Comparison of ENCODE assay signal across 8 cellular contexts in genomic region chr7:151018421-151019129, GRCh38. TPM values are rescaled to one million over a fixed set of nuclear protein-coding genes. Genes with fewer than 3 reads are reported as not detected.
DNase-seq lines count a peak whose midpoint lies in the region; ATAC-seq and TF ChIP-seq lines count a peak whose summit lies in the region.

No MANE protein-coding gene starts in this region.

- H3K27ac ChIP-seq in esophagus squamous epithelium (peak overlapping the region in 1 of 4 donors; percentile 6), rectal smooth muscle tissue (ENCODE audit: low read depth, low read length) (no peak overlapping the region)

- peaks cover 15 to 46% (median 22%) of the 10 kb centered on the region in 3 donors for H3K4me1 ChIP-seq in esophagus squamous epithelium
- H3K4me1 ChIP-seq in rectal smooth muscle tissue (ENCODE audit: control insufficient read depth, insufficient read depth, low read length), result peaks cover 6% of the 10 kb centered on the region

- TF ChIP-seq CTCF in esophagus squamous epithelium (IDR thresholded peaks at IDR 0.05), result peak in 2 of 6 experiments; percentile 3 to 6

- H3K9me3 ChIP-seq in esophagus squamous epithelium, result no peaks in the 10 kb centered on the region

- H3K36me3 Mint-ChIP-seq in activated CD4-positive, alpha-beta T cell treated with anti-CD3 and anti-CD28 coated beads, Interleukin-2, amount 10 ng/mL, durations not matched to agents 7 days and 5 days (ENCODE audit: low read depth), result peaks cover 14% of the 10 kb centered on the region

- H3K4me1 Mint-ChIP-seq in activated CD4-positive, alpha-beta T cell treated with anti-CD3 and anti-CD28 coated beads, Interleukin-2, amount 10 ng/mL, durations not matched to agents 7 days and 5 days, result peaks cover 56% of the 10 kb centered on the region

- no peak overlapping the region for H3K9ac ChIP-seq in rectal smooth muscle tissue (ENCODE audit: low read length)

- peaks cover 0 to 78% (median 4%) of the 10 kb centered on the region in 4 donors for H3K27me3 ChIP-seq in esophagus squamous epithelium
- H3K27me3 ChIP-seq in rectal smooth muscle tissue (ENCODE audit: control insufficient read depth, insufficient read depth, low read length), result peaks cover 23% of the 10 kb centered on the region

- DNase-seq in Right ventricle myocardium inferior (ENCODE audit: missing footprints) (no peak), cardiac septum (ENCODE audit: low spot score) (no peak), esophagus squamous epithelium (lab: John Stamatoyannopoulos, UW) (no peak), H4 (ENCODE audit: low spot score) (no peak), superior temporal gyrus (ENCODE audit: extremely low spot score) (no peak), SW480 (ENCODE audit: low spot score) (no peak)
- DNase-seq in activated CD4-positive, alpha-beta T cell treated with anti-CD3 and anti-CD28 coated beads, Interleukin-2, amount 10 ng/mL, durations not matched to agents 7 days and 5 days, result peak; percentile 30

- POLR2A ChIA-PET in activated CD4-positive, alpha-beta T cell treated with anti-CD3 and anti-CD28 coated beads, Interleukin-2, amount 10 ng/mL, durations not matched to agents 7 days and 5 days (lab: Charles Lee), result interaction anchor here (0.8 kb wide), 1 partner anchor 10 kb away, joined by 3 read pairs; no protein-coding TSS in a partner anchor

- peak overlapping the region; percentile 64 for H3K4me3 Mint-ChIP-seq in activated CD4-positive, alpha-beta T cell treated with anti-CD3 and anti-CD28 coated beads, Interleukin-2, amount 10 ng/mL, durations not matched to agents 7 days and 5 days

- 0 to 4% methylated on average over 17 to 22 of the region's 82 CpGs for WGBS in esophagus squamous epithelium, 2 donors

- H3K9me3 Mint-ChIP-seq in activated CD4-positive, alpha-beta T cell treated with anti-CD3 and anti-CD28 coated beads, Interleukin-2, amount 10 ng/mL, durations not matched to agents 7 days and 5 days, result no peaks in the 10 kb centered on the region

- peak; percentile 12 for ATAC-seq in Right ventricle myocardium inferior

- no peak for TF ChIP-seq POLR2A in esophagus squamous epithelium (IDR thresholded peaks at IDR 0.05)

- peak overlapping the region in 3 of 4 donors; percentile 16 to 60 (median 38) for H3K4me3 ChIP-seq in esophagus squamous epithelium
- H3K4me3 ChIP-seq in rectal smooth muscle tissue (ENCODE audit: low read length), result peak overlapping the region; percentile 39

- H3K36me3 ChIP-seq in esophagus squamous epithelium (no peaks in the 10 kb centered on the region), rectal smooth muscle tissue (ENCODE audit: control insufficient read depth, insufficient read depth, low read length) (no peaks in the 10 kb centered on the region)

- peaks cover 33% of the 10 kb centered on the region for H3K27me3 Mint-ChIP-seq in activated CD4-positive, alpha-beta T cell treated with anti-CD3 and anti-CD28 coated beads, Interleukin-2, amount 10 ng/mL, durations not matched to agents 7 days and 5 days

- CTCF ChIA-PET in activated CD4-positive, alpha-beta T cell treated with anti-CD3 and anti-CD28 coated beads, Interleukin-2, amount 10 ng/mL, durations not matched to agents 7 days and 5 days (lab: Charles Lee), result interaction anchor here (0.6 to 8.5 kb wide), 28 partner anchors 7 to 544 kb away, joined by 3 to 79 read pairs (median 4); partner anchors contain the start of genes ABCB8 and ASIC3

- peak overlapping the region; percentile 76 for H3K27ac Mint-ChIP-seq in activated CD4-positive, alpha-beta T cell treated with anti-CD3 and anti-CD28 coated beads, Interleukin-2, amount 10 ng/mL, durations not matched to agents 7 days and 5 days

- intact Hi-C loops in Right ventricle myocardium inferior (cut with DNase I), result no loop called here
- intact Hi-C loops in cardiac septum (cut with DNase I), result loop anchor here (2.0 kb wide), 1 partner anchor 120 kb away; no protein-coding TSS in a partner anchor
- intact Hi-C loops in esophagus squamous epithelium (cut with DNase I), result no loop called here

RNA-seq across cellular contexts. Expression of gene ATG9B, which starts 5.7 kb away (rescaled TPM):
- total RNA-seq in Right ventricle myocardium inferior, result not detected
- total RNA-seq in cardiac septum, result 0.13 TPM
- 10 to 100 TPM; 12.1 to 12.3 TPM for total RNA-seq in activated CD4-positive, alpha-beta T cell treated with anti-CD3 and anti-CD28 coated beads, Interleukin-2, amount 10 ng/mL, durations not matched to agents 7 days and 5 days
- total RNA-seq in esophagus squamous epithelium, result 10 to 100 TPM in 2 of 4 donors, 1 to 10 TPM in 2; 1.5 to 45.2 (median 12.8) TPM
- total RNA-seq in H4 (2014; rRNA removed; shearing (Covaris generic)), result 0.17 TPM in 1 of 2 replicates, not detected in the other

RNA-seq across cellular contexts. Expression of gene ABCB8, which starts 9.7 kb away (rescaled TPM):
- 24.5 TPM for total RNA-seq in Right ventricle myocardium inferior
- total RNA-seq in cardiac septum, result 28.5 TPM
- total RNA-seq in activated CD4-positive, alpha-beta T cell treated with anti-CD3 and anti-CD28 coated beads, Interleukin-2, amount 10 ng/mL, durations not matched to agents 7 days and 5 days, result 10 to 100 TPM; 57.5 to 67.8 TPM
- total RNA-seq in esophagus squamous epithelium, result 10 to 100 TPM; 23.1 to 41.0 (median 26.1) TPM
- 25.2 and 26.5 TPM in 2 replicates for total RNA-seq in H4 (2014; rRNA removed; shearing (Covaris generic))

RNA-seq across cellular contexts. Expression of gene NOS3, which starts 27.8 kb away (rescaled TPM):
- total RNA-seq in Right ventricle myocardium inferior (19.4 TPM), cardiac septum (26.5 TPM), esophagus squamous epithelium (1 to 10 TPM; 1.4 to 3.2 (median 2.2) TPM)
- total RNA-seq in activated CD4-positive, alpha-beta T cell treated with anti-CD3 and anti-CD28 coated beads, Interleukin-2, amount 10 ng/mL, durations not matched to agents 7 days and 5 days, result 10 to 100 TPM; 21.6 to 22.3 TPM
- total RNA-seq in H4 (2014; rRNA removed; shearing (Covaris generic)), result 0.29 and 0.60 TPM in 2 replicates

RNA-seq across cellular contexts. Expression of gene ASIC3, which starts 29.8 kb away (rescaled TPM):
- total RNA-seq in Right ventricle myocardium inferior (5.5 TPM), cardiac septum (5.2 TPM), esophagus squamous epithelium (under 1 TPM in 2 of 4 donors, not detected in 2; 0.40 to 0.95 TPM)
- total RNA-seq in activated CD4-positive, alpha-beta T cell treated with anti-CD3 and anti-CD28 coated beads, Interleukin-2, amount 10 ng/mL, durations not matched to agents 7 days and 5 days, result 1 to 10 TPM; 6.0 to 8.3 TPM
- 0.10 TPM in 1 of 2 replicates, not detected in the other for total RNA-seq in H4 (2014; rRNA removed; shearing (Covaris generic))

RNA-seq across cellular contexts. Expression of gene CDK5, which starts 39.1 kb away (rescaled TPM):
- total RNA-seq in Right ventricle myocardium inferior, result 6.7 TPM
- 9.4 TPM for total RNA-seq in cardiac septum
- total RNA-seq in activated CD4-positive, alpha-beta T cell treated with anti-CD3 and anti-CD28 coated beads, Interleukin-2, amount 10 ng/mL, durations not matched to agents 7 days and 5 days, result 10 to 100 TPM; 26.0 to 26.9 TPM
- 10 to 100 TPM in 2 of 4 donors, 1 to 10 TPM in 2; 3.8 to 12.9 (median 8.6) TPM for total RNA-seq in esophagus squamous epithelium
- total RNA-seq in H4 (2014; rRNA removed; shearing (Covaris generic)), result 43.8 and 46.0 TPM in 2 replicates
